ENCODE assay signal across 17 cellular contexts in the genomic region with DNA sequence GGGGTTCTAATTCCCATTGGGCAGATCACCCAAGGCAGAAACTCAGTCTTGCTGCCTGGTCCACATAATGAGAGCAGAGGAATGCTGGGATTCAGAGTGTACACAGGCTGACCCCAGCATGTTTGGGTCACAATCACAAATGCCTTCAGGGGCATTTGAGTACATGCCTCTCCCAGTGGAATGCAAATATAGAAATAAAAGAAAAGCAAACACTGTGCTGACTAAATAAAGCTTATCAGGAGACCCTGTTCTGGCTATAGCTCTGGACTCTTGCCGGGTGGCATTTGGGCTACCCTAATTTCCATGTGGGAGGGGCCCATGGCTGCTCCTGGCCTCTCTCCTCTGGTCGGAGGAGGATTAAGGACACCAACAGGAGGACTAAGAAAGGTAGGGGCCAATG.
DNase-seq lines count a peak whose midpoint lies in the region; ATAC-seq, FAIRE-seq and TF ChIP-seq lines count a peak whose summit lies in the region.
"Had no signal": no experiment of that assay in that cellular context is flagged by ENCODE, and none has a peak within 500 bp of the region (broad histone marks: within the 10 kb centered on the region; RNA-seq: fewer than 3 reads in every experiment).

No MANE protein-coding gene starts in this region.

- CTCF ChIA-PET in activated CD4-positive, alpha-beta T cell treated with anti-CD3 and anti-CD28 coated beads, Interleukin-2, amount 10 ng/mL, durations not matched to agents 7 days and 5 days (lab: Charles Lee) = interaction anchor here (1.7 kb wide), 1 partner anchor 10 kb away, joined by 4 read pairs; no protein-coding TSS in a partner anchor

- TF ChIP-seq CTCF in bronchial epithelial cell (IDR thresholded peaks at IDR 0.05; ENCODE audit: insufficient read depth, low read length, severe bottlenecking) = no peak
- no peak for TF ChIP-seq CTCF in pancreas (IDR thresholded peaks at IDR 0.05)

- WGBS in pancreas, 2 donors = 14 to 20% methylated on average over 2 of the region's 2 CpGs

- DNase-seq in activated CD4-positive, alpha-beta T cell treated with anti-CD3 and anti-CD28 coated beads, Interleukin-2, amount 10 ng/mL, durations not matched to agents 7 days and 5 days = no peak
- DNase-seq in activated CD4-positive, alpha-beta T cell treated with anti-CD3 and anti-CD28 coated beads for 4 hours = no peak
- DNase-seq in HuH-7.5 (ENCODE audit: low spot score) (peak; percentile 28), bronchial epithelial cell (ENCODE audit: low read depth) (peak; percentile 10), pancreas (peak in 3 of 6 donors; percentile 25 to 34 (median 30)), NCI-H2171 treated with DMSO at 0.1 percent for 48 hours (lab: John Stamatoyannopoulos, UW) (no peak)
- DNase-seq: activated B cell treated with CpG ODN at 0.5 μM for 24 hours, aorta, colonic mucosa, NCI-H1417 treated with DMSO at 0.1 percent for 48 hours, NCI-H226, posterior cingulate gyrus had no signal

- H3K9me3 Mint-ChIP-seq in activated CD4-positive, alpha-beta T cell treated with anti-CD3 and anti-CD28 coated beads, Interleukin-2, amount 10 ng/mL, durations not matched to agents 7 days and 5 days = no peaks in the 10 kb centered on the region
- H3K9me3 Mint-ChIP-seq: activated B cell treated with CpG ODN at 0.5 μM for 24 hours had no signal

- H3K36me3 Mint-ChIP-seq in activated CD4-positive, alpha-beta T cell treated with anti-CD3 and anti-CD28 coated beads, Interleukin-2, amount 10 ng/mL, durations not matched to agents 7 days and 5 days (ENCODE audit: low read depth) = peaks cover 76% of the 10 kb centered on the region

- intact Hi-C loops in pancreas (cut with DNase I) = no loop called here

- H3K4me3 ChIP-seq in bronchial epithelial cell (ENCODE audit: low read depth, low read length) (no peak overlapping the region), pancreas (no peak overlapping the region)
- H3K4me3 ChIP-seq: A549, colonic mucosa had no signal

- H3K4me1 Mint-ChIP-seq in activated CD4-positive, alpha-beta T cell treated with anti-CD3 and anti-CD28 coated beads, Interleukin-2, amount 10 ng/mL, durations not matched to agents 7 days and 5 days = peaks cover 25% of the 10 kb centered on the region
- H3K4me1 Mint-ChIP-seq: activated B cell treated with CpG ODN at 0.5 μM for 24 hours had no signal

- H3K27me3 ChIP-seq in bronchial epithelial cell (ENCODE audit: control insufficient read depth, insufficient read depth, low read length) (no peaks in the 10 kb centered on the region), pancreas (no peaks in the 10 kb centered on the region)
- H3K27me3 ChIP-seq: colonic mucosa had no signal

- no peaks in the 10 kb centered on the region for H3K9me3 ChIP-seq in pancreas
- H3K9me3 ChIP-seq: A549, colonic mucosa had no signal

- no peak overlapping the region for H3K27ac ChIP-seq in pancreas
- H3K27ac ChIP-seq: A549, colonic mucosa, KMS-11 had no signal

- no peaks in the 10 kb centered on the region for H3K27me3 Mint-ChIP-seq in activated CD4-positive, alpha-beta T cell treated with anti-CD3 and anti-CD28 coated beads, Interleukin-2, amount 10 ng/mL, durations not matched to agents 7 days and 5 days
- H3K27me3 Mint-ChIP-seq: activated B cell treated with CpG ODN at 0.5 μM for 24 hours had no signal

- H3K27ac Mint-ChIP-seq in activated CD4-positive, alpha-beta T cell treated with anti-CD3 and anti-CD28 coated beads, Interleukin-2, amount 10 ng/mL, durations not matched to agents 7 days and 5 days = peak overlapping the region; percentile 87

- peaks cover 0 to 9% (median 3%) of the 10 kb centered on the region in 3 donors for H3K4me1 ChIP-seq in pancreas
- H3K4me1 ChIP-seq: colonic mucosa had no signal

- POLR2A ChIA-PET in activated CD4-positive, alpha-beta T cell treated with anti-CD3 and anti-CD28 coated beads, Interleukin-2, amount 10 ng/mL, durations not matched to agents 7 days and 5 days (lab: Charles Lee) = no interaction called here

- ATAC-seq in pancreas (peak in 3 of 4 donors; percentile 73 to 91 (median 79)), HG03196 (IDR thresholded peaks at IDR 0.05; ENCODE audit: unreplicated experiment) (no peak), HG02678 (IDR thresholded peaks at IDR 0.05; ENCODE audit: unreplicated experiment) (no peak)

- H3K36me3 ChIP-seq in bronchial epithelial cell (ENCODE audit: control insufficient read depth, insufficient read depth, low read length) (no peaks in the 10 kb centered on the region), pancreas (no peaks in the 10 kb centered on the region)
- H3K36me3 ChIP-seq: colonic mucosa had no signal

- FAIRE-seq in bronchial epithelial cell (lab: Jason Lieb, UNC) (no peak), pancreas (lab: Jason Lieb, UNC) (no peak)
- FAIRE-seq: A549, G401.6 had no signal

- no peak overlapping the region for H3K4me3 Mint-ChIP-seq in activated CD4-positive, alpha-beta T cell treated with anti-CD3 and anti-CD28 coated beads, Interleukin-2, amount 10 ng/mL, durations not matched to agents 7 days and 5 days
- H3K4me3 Mint-ChIP-seq: activated B cell treated with CpG ODN at 0.5 μM for 24 hours had no signal

Comparison
In these comparisons a context has a peak if more than half of its experiments do, and no peak if none do; other contexts are left out.
1. DNase-seq: peak in HuH-7.5 (single experiment) and bronchial epithelial cell (single experiment); none in activated CD4-positive, alpha-beta T cell treated with anti-CD3 and anti-CD28 coated beads, Interleukin-2, amount 10 ng/mL, durations not matched to agents 7 days and 5 days (single experiment), activated CD4-positive, alpha-beta T cell treated with anti-CD3 and anti-CD28 coated beads for 4 hours (0 of 2) and NCI-H2171 treated with DMSO at 0.1 percent for 48 hours (single experiment).
2. ATAC-seq: peak in pancreas (3 of 4); none in HG03196 (single experiment) and HG02678 (single experiment).